In genomic region chr5:141966275-141966962, GRCh38 we compare ENCODE assay signal across 22 cellular contexts. TPM values are rescaled to one million over a fixed set of nuclear protein-coding genes. Genes with fewer than 3 reads are reported as not detected.
"Had no signal": no experiment of that assay in that cellular context is flagged by ENCODE, and none has a peak within 500 bp of the region (broad histone marks: within the 10 kb centered on the region; RNA-seq: fewer than 3 reads in every experiment).

No MANE protein-coding gene starts in this region.

- H3K4me2 ChIP-seq: hepatocyte, smooth muscle cell had no signal

- H3K36me3 ChIP-seq: tibial nerve, upper lobe of right lung, vagina had no signal

- H3K27ac ChIP-seq: dorsolateral prefrontal cortex, hepatocyte, testis, tibial nerve, upper lobe of right lung, vagina had no signal

- DNase-seq: cortex of kidney; dorsolateral prefrontal cortex; effector CD8-positive, alpha-beta T cell; foreskin melanocyte; left colon; mammary epithelial cell; natural killer cell; posterior cingulate gyrus; right cardiac atrium; stimulated activated CD4-positive, alpha-beta T cell treated with anti-CD3 and anti-CD28 coated beads, Interleukin-2, amount 100 ng/mL, for 48 hours; stimulated activated naive CD8-positive, alpha-beta T cell treated with anti-CD3 and anti-CD28 coated beads, Interleukin-15, amount 100 ng/mL, for 72 hours; testis; upper lobe of right lung had no signal

- H3K4me3 ChIP-seq: dorsolateral prefrontal cortex, hepatocyte, smooth muscle cell, testis, tibial nerve, upper lobe of right lung, vagina had no signal

- H3K9me3 Mint-ChIP-seq: mesothelial cell of epicardium; natural killer cell; neural crest cell; stimulated activated naive CD8-positive, alpha-beta T cell treated with anti-CD3 and anti-CD28 coated beads, Interleukin-15, amount 100 ng/mL, for 72 hours had no signal

- H3K27ac Mint-ChIP-seq: mesothelial cell of epicardium had no signal

- H3K27me3 Mint-ChIP-seq: stimulated activated naive CD8-positive, alpha-beta T cell treated with anti-CD3 and anti-CD28 coated beads, Interleukin-15, amount 100 ng/mL, for 72 hours had no signal

- ATAC-seq: left colon; natural killer cell; right cardiac atrium; stimulated activated naive CD8-positive, alpha-beta T cell treated with anti-CD3 and anti-CD28 coated beads, Interleukin-15, amount 100 ng/mL, for 72 hours; upper lobe of right lung had no signal

- H3K9me3 ChIP-seq: testis, tibial nerve, upper lobe of right lung, vagina had no signal

- H2AFZ ChIP-seq: hepatocyte had no signal

- H3K4me3 Mint-ChIP-seq: mesothelial cell of epicardium; natural killer cell; stimulated activated naive CD8-positive, alpha-beta T cell treated with anti-CD3 and anti-CD28 coated beads, Interleukin-15, amount 100 ng/mL, for 72 hours had no signal

- H3K27me3 ChIP-seq: dorsolateral prefrontal cortex, hepatocyte, testis, tibial nerve, upper lobe of right lung, vagina had no signal

- H3K36me3 Mint-ChIP-seq: mesothelial cell of epicardium, natural killer cell had no signal

RNA-seq across cellular contexts. Expression of gene PCDH12, which starts 8.4 kb away (rescaled TPM):
- total RNA-seq: kidney epithelial cell, myocyte, osteocyte, smooth muscle cell had no signal
